Comparison of ENCODE assay signal across 8 cellular contexts in the genomic region with DNA sequence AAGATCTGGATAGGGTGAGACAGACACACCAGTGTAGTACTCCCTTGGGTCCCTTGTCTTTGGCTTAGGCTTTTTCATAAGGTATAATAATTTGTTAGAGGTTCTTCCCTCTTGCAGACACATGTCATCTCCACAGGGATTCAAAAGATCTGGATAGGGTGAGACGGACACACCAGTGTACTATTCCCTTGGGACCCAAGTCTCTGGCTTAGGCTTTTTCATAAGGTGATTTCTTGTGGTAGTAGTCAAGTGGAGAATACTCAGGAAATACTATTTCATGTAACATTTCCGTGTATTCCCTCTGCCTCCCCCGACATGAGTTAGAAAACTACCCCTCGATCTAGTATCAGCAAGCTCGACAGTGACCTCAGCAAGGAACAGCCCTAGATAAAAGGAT. TPM values are rescaled to one million over a fixed set of nuclear protein-coding genes. Genes with fewer than 3 reads are reported as not detected.
DNase-seq lines count a peak whose midpoint lies in the region; ATAC-seq and TF ChIP-seq lines count a peak whose summit lies in the region.

No MANE protein-coding gene starts in this region.

- TF ChIP-seq POLR2A in NB4 (IDR thresholded peaks at IDR 0.05; ENCODE audit: extremely low read depth, insufficient read length): no peak

- H2AFZ ChIP-seq in osteoblast (ENCODE audit: low read length): peak overlapping the region; percentile 49

- no peaks in the 10 kb centered on the region for H3K9me3 ChIP-seq in effector memory CD4-positive, alpha-beta T cell (ENCODE audit: control insufficient read depth, low read length)
- H3K9me3 ChIP-seq in osteoblast (ENCODE audit: low read depth, low read length): no peaks in the 10 kb centered on the region

- no peak for ATAC-seq in GM21619 (IDR thresholded peaks at IDR 0.05; ENCODE audit: unreplicated experiment)
- no peak for ATAC-seq in GM21447 (IDR thresholded peaks at IDR 0.05; ENCODE audit: unreplicated experiment)

- TF ChIP-seq CTCF in NB4 (IDR thresholded peaks at IDR 0.05; ENCODE audit: low read depth, low read length): no peak
- TF ChIP-seq CTCF in osteoblast (IDR thresholded peaks at IDR 0.05; ENCODE audit: extremely low read depth, low read depth, low read length): no peak

- peaks cover 22% of the 10 kb centered on the region for H4K20me1 ChIP-seq in osteoblast (ENCODE audit: insufficient read depth, low read length)

- H3K4me3 ChIP-seq in NB4 (ENCODE audit: low read depth, low read length) (peak overlapping the region; percentile 65), osteoblast (ENCODE audit: insufficient read depth, low read length) (peak overlapping the region; percentile 72)
- H3K4me3 ChIP-seq in effector memory CD4-positive, alpha-beta T cell (ENCODE audit: insufficient read depth, low read depth, low read length, poor library complexity, severe bottlenecking): peak overlapping the region; percentile 85

- H3K27ac ChIP-seq in effector memory CD4-positive, alpha-beta T cell (ENCODE audit: insufficient read depth, low read length, poor library complexity, severe bottlenecking): peak overlapping the region; percentile 78
- peak overlapping the region; percentile 67 for H3K27ac ChIP-seq in osteoblast (ENCODE audit: low read depth, low read length)

- peak; percentile 2 for DNase-seq in CD1c-positive myeloid dendritic cell (ENCODE audit: extremely low spot score)
- DNase-seq in NB4 (ENCODE audit: low read depth): peak; percentile 36
- DNase-seq in effector memory CD4-positive, alpha-beta T cell: no peak
- no peak for DNase-seq in osteoblast (ENCODE audit: insufficient read length, low spot score, missing footprints)
- DNase-seq in mesenteric fat pad (ENCODE audit: low spot score): no peak
- no peak for DNase-seq in NCI-H2029 treated with DMSO at 0.1 percent for 48 hours (lab: John Stamatoyannopoulos, UW)

- H3K36me3 ChIP-seq in effector memory CD4-positive, alpha-beta T cell (ENCODE audit: control insufficient read depth, insufficient read depth, low read length): peaks cover 6% of the 10 kb centered on the region
- peaks cover 3% of the 10 kb centered on the region for H3K36me3 ChIP-seq in osteoblast (ENCODE audit: insufficient read depth, low read length)

- no peaks in the 10 kb centered on the region for H3K27me3 ChIP-seq in effector memory CD4-positive, alpha-beta T cell (replicated peaks; ENCODE audit: control insufficient read depth, insufficient read depth, low read length, poor library complexity, severe bottlenecking)
- no peaks in the 10 kb centered on the region for H3K27me3 ChIP-seq in osteoblast (ENCODE audit: insufficient read depth, low read length)

- peak overlapping the region; percentile 96 for H3K4me2 ChIP-seq in osteoblast (ENCODE audit: insufficient read depth, low read length)

- H3K4me1 ChIP-seq in effector memory CD4-positive, alpha-beta T cell (ENCODE audit: control insufficient read depth, insufficient read depth, low read length, poor library complexity, severe bottlenecking): peaks cover 32% of the 10 kb centered on the region
- peaks cover 47% of the 10 kb centered on the region for H3K4me1 ChIP-seq in osteoblast (ENCODE audit: insufficient read depth, low read length)

- peaks cover 35% of the 10 kb centered on the region for H3K79me2 ChIP-seq in osteoblast (ENCODE audit: insufficient read depth, low read length)

RNA-seq across cellular contexts. Expression of a gene that starts 1.0 kb away (rescaled TPM):
- total RNA-seq in osteoblast (22.8 and 25.6 TPM in 2 replicates), mesenteric fat pad (21.2 TPM)

RNA-seq across cellular contexts. Expression of a gene that starts 54.6 kb away (rescaled TPM):
- total RNA-seq in osteoblast (1.2 and 1.4 TPM in 2 replicates), mesenteric fat pad (7.7 TPM)

Comparison
In these comparisons a context has a peak if more than half of its experiments do, and no peak if none do; other contexts are left out.
1. DNase-seq: peak in CD1c-positive myeloid dendritic cell (single experiment) and NB4 (single experiment); none in effector memory CD4-positive, alpha-beta T cell (0 of 3), osteoblast (single experiment), mesenteric fat pad (single experiment) and NCI-H2029 treated with DMSO at 0.1 percent for 48 hours (single experiment).
2. Peak in every context shown above with its lines, with median percentiles within 50 percentile points of each other: H3K4me3 ChIP-seq.